In genomic region chr11:132604446-132604845, GRCh38 we compare ENCODE assay signal across 1 cellular context.
TF ChIP-seq lines count a peak whose summit lies in the region.

No MANE protein-coding gene starts in this region.

TF ChIP-seq in HepG2, 621 proteins besides CTCF, POLR2A, EP300 and RAD21 (continued from another document):
- TF ChIP-seq ZBTB7B (CRISPR knock-in tag; IDR thresholded peaks at IDR 0.05) (no peak), ZNF207 (IDR thresholded peaks at IDR 0.05; ENCODE audit: borderline replicate concordance) (no peak), NCOR1 (IDR thresholded peaks at IDR 0.05; ENCODE audit: borderline replicate concordance, low read length) (no peak), ONECUT2 (CRISPR knock-in tag; IDR thresholded peaks at IDR 0.05) (no peak), ZNF224 (CRISPR knock-in tag; IDR thresholded peaks at IDR 0.05) (no peak)
